Comparison of ENCODE assay signal across 10 cellular contexts in the genomic region with DNA sequence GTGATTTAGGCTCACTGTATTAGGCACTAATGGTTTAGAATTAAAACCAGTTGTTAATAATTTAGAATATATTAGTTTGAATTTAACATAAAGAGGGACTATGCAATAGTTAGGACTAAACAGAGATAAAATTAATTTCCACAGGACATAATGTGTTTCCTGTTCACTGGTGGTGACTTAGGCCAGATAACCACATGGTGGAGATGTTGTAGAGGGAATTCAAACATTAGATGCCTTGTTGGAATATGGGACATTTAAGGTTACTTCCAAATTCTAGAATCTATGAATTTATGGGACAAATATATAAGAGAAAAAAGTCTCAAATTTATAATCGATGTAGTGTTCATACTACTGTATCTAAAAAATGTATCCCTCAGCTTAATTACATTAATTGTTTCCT.
DNase-seq lines count a peak whose midpoint lies in the region; ATAC-seq, FAIRE-seq and TF ChIP-seq lines count a peak whose summit lies in the region.
"Had no signal": no experiment of that assay in that cellular context is flagged by ENCODE, and none has a peak within 500 bp of the region (broad histone marks: within the 10 kb centered on the region; RNA-seq: fewer than 3 reads in every experiment).

No MANE protein-coding gene starts in this region.

- H3K4me3 Mint-ChIP-seq in astrocyte (ENCODE audit: unreplicated experiment) (no peak overlapping the region), osteocyte (ENCODE audit: unreplicated experiment) (no peak overlapping the region)
- no peak overlapping the region for H3K4me3 Mint-ChIP-seq in activated naive CD8-positive, alpha-beta T cell treated with anti-CD3 and anti-CD28 coated beads, Interleukin-2, amount 50 U/mL, for 24 hours
- H3K4me3 Mint-ChIP-seq: activated naive CD8-positive, alpha-beta T cell treated with anti-CD3 and anti-CD28 coated beads, Interleukin-2, amount 10 ng/mL, durations not matched to agents 7 days and 5 days had no signal

- H4K20me1 ChIP-seq in astrocyte (ENCODE audit: insufficient read depth, low read length) = no peaks in the 10 kb centered on the region

- H3K4me1 Mint-ChIP-seq in astrocyte (ENCODE audit: low read depth, unreplicated experiment) = no peaks in the 10 kb centered on the region
- peaks cover 5% of the 10 kb centered on the region for H3K4me1 Mint-ChIP-seq in osteocyte (ENCODE audit: unreplicated experiment)
- no peaks in the 10 kb centered on the region for H3K4me1 Mint-ChIP-seq in activated naive CD8-positive, alpha-beta T cell treated with anti-CD3 and anti-CD28 coated beads, Interleukin-2, amount 50 U/mL, for 24 hours
- H3K4me1 Mint-ChIP-seq: activated naive CD8-positive, alpha-beta T cell treated with anti-CD3 and anti-CD28 coated beads, Interleukin-2, amount 10 ng/mL, durations not matched to agents 7 days and 5 days had no signal

- H3K36me3 ChIP-seq in astrocyte (ENCODE audit: insufficient read depth, low read length) = no peaks in the 10 kb centered on the region

- H3K27ac Mint-ChIP-seq in astrocyte (ENCODE audit: unreplicated experiment) (no peak overlapping the region), osteocyte (ENCODE audit: unreplicated experiment) (no peak overlapping the region)
- H3K27ac Mint-ChIP-seq in activated naive CD8-positive, alpha-beta T cell treated with anti-CD3 and anti-CD28 coated beads, Interleukin-2, amount 50 U/mL, for 24 hours = no peak overlapping the region
- H3K27ac Mint-ChIP-seq: activated naive CD8-positive, alpha-beta T cell treated with anti-CD3 and anti-CD28 coated beads, Interleukin-2, amount 10 ng/mL, durations not matched to agents 7 days and 5 days had no signal

- no peaks in the 10 kb centered on the region for H3K4me1 ChIP-seq in astrocyte (ENCODE audit: insufficient read depth, low read length)

- DNase-seq in NCI-H2171 treated with DMSO at 0.1 percent for 48 hours (lab: John Stamatoyannopoulos, UW) (peak; percentile 64), NCI-H2171 (lab: John Stamatoyannopoulos, UW) (no peak), NCI-H2227 (lab: John Stamatoyannopoulos, UW; ENCODE audit: unreplicated experiment) (peak; percentile 2), astrocyte (ENCODE audit: low read depth) (no peak), osteocyte (ENCODE audit: extremely low spot score, unreplicated experiment) (no peak)
- no peak for DNase-seq in activated naive CD8-positive, alpha-beta T cell treated with anti-CD3 and anti-CD28 coated beads, Interleukin-2, amount 50 U/mL, for 24 hours
- DNase-seq in activated naive CD4-positive, alpha-beta T cell (lab: John Stamatoyannopoulos, UW) = no peak
- DNase-seq: activated naive CD8-positive, alpha-beta T cell treated with anti-CD3 and anti-CD28 coated beads, Interleukin-2, amount 10 ng/mL, durations not matched to agents 7 days and 5 days had no signal

- H3K9me3 Mint-ChIP-seq in astrocyte (ENCODE audit: unreplicated experiment) (no peaks in the 10 kb centered on the region), osteocyte (ENCODE audit: unreplicated experiment) (no peaks in the 10 kb centered on the region)
- H3K9me3 Mint-ChIP-seq in activated naive CD8-positive, alpha-beta T cell treated with anti-CD3 and anti-CD28 coated beads, Interleukin-2, amount 50 U/mL, for 24 hours = peaks cover 4% of the 10 kb centered on the region
- H3K9me3 Mint-ChIP-seq: activated naive CD8-positive, alpha-beta T cell treated with anti-CD3 and anti-CD28 coated beads, Interleukin-2, amount 10 ng/mL, durations not matched to agents 7 days and 5 days had no signal

- no peak for ATAC-seq in activated naive CD8-positive, alpha-beta T cell treated with anti-CD3 and anti-CD28 coated beads, Interleukin-2, amount 50 U/mL, for 24 hours
- ATAC-seq in GM19035 (IDR thresholded peaks at IDR 0.05; ENCODE audit: unreplicated experiment) = no peak

- no peak overlapping the region for H2AFZ ChIP-seq in astrocyte (ENCODE audit: low read depth, low read length)

- no peaks in the 10 kb centered on the region for H3K79me2 ChIP-seq in astrocyte (ENCODE audit: insufficient read depth, low read length)

- H3K27me3 ChIP-seq in astrocyte (ENCODE audit: insufficient read depth, low read length) = no peaks in the 10 kb centered on the region

- no peaks in the 10 kb centered on the region for H3K27me3 Mint-ChIP-seq in astrocyte (ENCODE audit: low read depth, unreplicated experiment)
- peaks cover 23% of the 10 kb centered on the region for H3K27me3 Mint-ChIP-seq in osteocyte (ENCODE audit: unreplicated experiment)
- H3K27me3 Mint-ChIP-seq in activated naive CD8-positive, alpha-beta T cell treated with anti-CD3 and anti-CD28 coated beads, Interleukin-2, amount 50 U/mL, for 24 hours = no peaks in the 10 kb centered on the region
- H3K27me3 Mint-ChIP-seq: activated naive CD8-positive, alpha-beta T cell treated with anti-CD3 and anti-CD28 coated beads, Interleukin-2, amount 10 ng/mL, durations not matched to agents 7 days and 5 days had no signal

- no peak overlapping the region for H3K4me2 ChIP-seq in astrocyte (ENCODE audit: low read length)

- FAIRE-seq in astrocyte (lab: Jason Lieb, UNC) = no peak
- FAIRE-seq: G401.6 had no signal

- TF ChIP-seq CTCF in astrocyte (IDR thresholded peaks at IDR 0.05; ENCODE audit: insufficient read depth, low read depth, low read length) = peak; percentile 36
- peak; percentile 65 for TF ChIP-seq CTCF in osteocyte (IDR thresholded peaks at IDR 0.05)

- no peak overlapping the region for H3K9ac ChIP-seq in astrocyte (ENCODE audit: low read length)

- no peaks in the 10 kb centered on the region for H3K9me3 ChIP-seq in astrocyte (ENCODE audit: insufficient read depth, low read depth, low read length)

- no peak overlapping the region for H3K4me3 ChIP-seq in astrocyte (ENCODE audit: insufficient read depth, low read depth, low read length)

- no peaks in the 10 kb centered on the region for H3K36me3 Mint-ChIP-seq in astrocyte (ENCODE audit: low read depth, unreplicated experiment)
- H3K36me3 Mint-ChIP-seq in osteocyte (ENCODE audit: unreplicated experiment) = no peaks in the 10 kb centered on the region
- H3K36me3 Mint-ChIP-seq in activated naive CD8-positive, alpha-beta T cell treated with anti-CD3 and anti-CD28 coated beads, Interleukin-2, amount 50 U/mL, for 24 hours (ENCODE audit: low read depth) = no peaks in the 10 kb centered on the region
- H3K36me3 Mint-ChIP-seq: activated naive CD8-positive, alpha-beta T cell treated with anti-CD3 and anti-CD28 coated beads, Interleukin-2, amount 10 ng/mL, durations not matched to agents 7 days and 5 days had no signal

- H3K27ac ChIP-seq in astrocyte (ENCODE audit: low read depth, low read length) = no peak overlapping the region

Comparison
In these comparisons a context has a peak if more than half of its experiments do, and no peak if none do; other contexts are left out.
1. DNase-seq: peak in NCI-H2171 treated with DMSO at 0.1 percent for 48 hours (single experiment) and NCI-H2227 (single experiment); none in NCI-H2171 (single experiment), astrocyte (single experiment), osteocyte (single experiment), activated naive CD8-positive, alpha-beta T cell treated with anti-CD3 and anti-CD28 coated beads, Interleukin-2, amount 50 U/mL, for 24 hours (single experiment) and activated naive CD4-positive, alpha-beta T cell (0 of 4).